In the genomic region with DNA sequence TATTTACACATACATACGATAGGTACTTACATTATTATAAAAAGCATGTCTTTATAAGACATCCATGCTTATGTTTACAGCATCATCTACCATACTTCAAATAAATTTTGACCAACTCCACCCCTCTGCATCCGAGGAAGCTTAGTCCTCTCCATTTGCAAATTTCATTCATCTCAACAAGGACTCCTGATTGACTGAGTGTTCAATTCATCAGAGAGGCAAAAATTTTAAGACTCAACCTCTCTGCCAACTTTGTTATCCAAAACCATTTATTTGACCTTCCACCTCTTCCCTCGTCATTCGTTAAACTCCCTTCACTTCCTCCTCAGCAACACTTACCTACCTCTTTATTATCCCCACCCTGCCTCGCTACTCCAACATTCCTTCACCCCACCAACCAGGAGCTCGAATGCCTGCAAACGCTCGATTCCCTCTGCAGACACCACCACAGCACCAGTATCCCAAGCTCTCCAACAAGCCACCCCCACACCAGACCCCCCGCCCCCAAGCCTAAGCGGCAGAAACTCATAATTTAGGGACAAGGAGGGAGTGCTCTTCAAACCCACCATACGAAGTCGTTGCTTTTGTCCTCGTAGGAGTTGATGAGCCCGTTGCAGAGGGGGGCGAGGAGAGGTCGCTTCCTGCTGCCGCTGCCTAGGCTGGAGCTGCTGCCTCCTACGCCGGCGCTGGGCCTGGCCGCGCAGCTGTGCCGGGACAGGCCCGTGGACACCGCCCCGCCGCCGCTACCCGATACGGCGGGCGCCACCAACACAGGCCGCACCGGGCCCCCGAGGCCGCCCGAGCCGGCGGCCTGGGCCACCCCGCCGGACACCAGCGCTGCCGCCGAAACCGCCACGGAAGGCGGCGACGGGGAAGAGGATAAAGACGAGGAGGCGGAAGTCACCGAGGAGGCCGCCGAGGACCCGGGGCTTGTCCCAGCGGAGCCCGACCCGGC, we compare ENCODE assay signal across 8 cellular contexts. TPM values are rescaled to one million over a fixed set of nuclear protein-coding genes. Genes with fewer than 3 reads are reported as not detected.
DNase-seq lines count a peak whose midpoint lies in the region; ATAC-seq and TF ChIP-seq lines count a peak whose summit lies in the region.

No MANE protein-coding gene starts in this region.

- no peaks in the 10 kb centered on the region for H3K27me3 Mint-ChIP-seq in activated naive CD8-positive, alpha-beta T cell
- peaks cover 7% of the 10 kb centered on the region for H3K27me3 Mint-ChIP-seq in glutamatergic neuron (ENCODE audit: unreplicated experiment)

- DNase-seq in BE2C = peak; percentile 44
- peak; percentile 12 for DNase-seq in NCI-H510A (lab: John Stamatoyannopoulos, UW)
- DNase-seq in glutamatergic neuron = peak; percentile 55
- peak; percentile 76 for DNase-seq in osteoblast (ENCODE audit: insufficient read length, low spot score, missing footprints)
- DNase-seq in activated gamma-delta T cell (lab: John Stamatoyannopoulos, UW) = no peak

- peak overlapping the region; percentile 97 for H3K4me2 ChIP-seq in osteoblast (ENCODE audit: insufficient read depth, low read length)

- ATAC-seq in GM18508 (IDR thresholded peaks at IDR 0.05; ENCODE audit: insufficient read depth, unreplicated experiment) = peak; percentile 6
- ATAC-seq in HG02981 (IDR thresholded peaks at IDR 0.05; ENCODE audit: unreplicated experiment) = peak; percentile 21

- peak overlapping the region; percentile 96 for H3K4me3 Mint-ChIP-seq in activated naive CD8-positive, alpha-beta T cell
- peak overlapping the region; percentile 99 for H3K4me3 Mint-ChIP-seq in glutamatergic neuron (ENCODE audit: unreplicated experiment)

- H3K79me2 ChIP-seq in osteoblast (ENCODE audit: insufficient read depth, low read length) = peaks cover 59% of the 10 kb centered on the region

- no peaks in the 10 kb centered on the region for H3K4me1 ChIP-seq in BE2C
- peaks cover 22% of the 10 kb centered on the region for H3K4me1 ChIP-seq in osteoblast (ENCODE audit: insufficient read depth, low read length)

- peak overlapping the region; percentile 98 for H2AFZ ChIP-seq in osteoblast (ENCODE audit: low read length)

- H3K27ac Mint-ChIP-seq in activated naive CD8-positive, alpha-beta T cell = peak overlapping the region; percentile 17
- peak overlapping the region; percentile 89 for H3K27ac Mint-ChIP-seq in glutamatergic neuron (ENCODE audit: unreplicated experiment)

- TF ChIP-seq CTCF in BE2C (IDR thresholded peaks at IDR 0.05; ENCODE audit: low read depth, low read length) = no peak
- no peak for TF ChIP-seq CTCF in glutamatergic neuron (IDR thresholded peaks at IDR 0.05; ENCODE audit: partially characterized antibody, unreplicated experiment)
- TF ChIP-seq CTCF in osteoblast (IDR thresholded peaks at IDR 0.05; ENCODE audit: extremely low read depth, low read depth, low read length) = no peak

- H3K27me3 ChIP-seq in BE2C (no peaks in the 10 kb centered on the region), osteoblast (ENCODE audit: insufficient read depth, low read length) (no peaks in the 10 kb centered on the region)

- peaks cover 3% of the 10 kb centered on the region for H3K36me3 Mint-ChIP-seq in activated naive CD8-positive, alpha-beta T cell
- H3K36me3 Mint-ChIP-seq in glutamatergic neuron (ENCODE audit: unreplicated experiment) = no peaks in the 10 kb centered on the region

- H3K36me3 ChIP-seq in BE2C (no peaks in the 10 kb centered on the region), osteoblast (ENCODE audit: insufficient read depth, low read length) (no peaks in the 10 kb centered on the region)

- H3K27ac ChIP-seq in osteoblast (ENCODE audit: low read depth, low read length) = peak overlapping the region; percentile 83

- peaks cover 50% of the 10 kb centered on the region for H3K4me1 Mint-ChIP-seq in activated naive CD8-positive, alpha-beta T cell (ENCODE audit: low read depth)
- H3K4me1 Mint-ChIP-seq in glutamatergic neuron (ENCODE audit: low read depth, unreplicated experiment) = peaks cover 14% of the 10 kb centered on the region

- H4K20me1 ChIP-seq in osteoblast (ENCODE audit: insufficient read depth, low read length) = peaks cover 46% of the 10 kb centered on the region

- H3K9me3 ChIP-seq in BE2C (no peaks in the 10 kb centered on the region), osteoblast (ENCODE audit: low read depth, low read length) (no peaks in the 10 kb centered on the region)

- H3K4me3 ChIP-seq in BE2C (ENCODE audit: low read depth, low read length) = peak overlapping the region; percentile 95
- peak overlapping the region; percentile 93 for H3K4me3 ChIP-seq in osteoblast (ENCODE audit: insufficient read depth, low read length)

- no peaks in the 10 kb centered on the region for H3K9me3 Mint-ChIP-seq in activated naive CD8-positive, alpha-beta T cell (ENCODE audit: low read depth)
- peaks cover 11% of the 10 kb centered on the region for H3K9me3 Mint-ChIP-seq in glutamatergic neuron (ENCODE audit: unreplicated experiment)

RNA-seq across cellular contexts. Expression of a gene that starts 0.8 kb away (rescaled TPM):
- polyA plus RNA-seq in BE2C (2012; ENCODE audit: insufficient read depth, insufficient read length, low read depth) = 20.7 TPM
- 52.3 TPM for total RNA-seq in glutamatergic neuron (ENCODE audit: unreplicated experiment)
- 64.8 and 73.1 TPM in 2 replicates for total RNA-seq in osteoblast
